In the genomic region with DNA sequence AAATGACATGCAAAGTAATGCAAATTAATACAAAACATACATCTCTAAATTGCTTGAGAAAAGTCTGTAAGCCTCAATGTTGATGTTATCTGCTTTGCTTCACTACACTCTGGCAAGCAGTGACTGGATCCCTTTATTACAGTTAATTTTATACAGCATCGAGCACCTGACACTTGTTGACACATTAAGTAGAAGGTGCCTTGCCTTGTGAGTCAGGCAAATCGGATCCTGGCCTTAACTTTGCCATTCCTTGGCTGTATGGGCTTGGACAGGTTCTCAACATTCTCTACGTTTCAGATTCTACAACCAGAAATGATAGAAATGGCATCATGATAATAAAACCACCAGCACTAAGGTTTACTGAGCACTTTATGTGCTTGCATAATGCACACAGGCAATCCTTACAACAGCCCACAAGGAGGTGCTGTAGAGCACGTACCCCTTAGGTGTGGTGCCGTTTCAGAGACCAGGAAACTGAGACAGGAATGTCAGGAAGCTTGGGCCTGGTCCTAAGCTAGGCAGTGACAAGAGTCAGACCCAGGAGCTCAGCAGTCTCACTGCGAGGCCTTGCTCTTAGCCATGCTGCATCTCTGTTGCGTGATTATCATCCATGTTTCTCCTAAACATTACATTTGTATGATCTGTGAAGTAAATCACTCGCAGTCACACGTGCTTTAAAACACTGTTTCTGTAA, we compare ENCODE assay signal across 1 cellular context.
TF ChIP-seq lines count a peak whose summit lies in the region.

No MANE protein-coding gene starts in this region.

TF ChIP-seq in HEK293, 187 proteins besides CTCF, POLR2A, EP300 and RAD21 (continued from another document):
- TF ChIP-seq, protein P1, sequence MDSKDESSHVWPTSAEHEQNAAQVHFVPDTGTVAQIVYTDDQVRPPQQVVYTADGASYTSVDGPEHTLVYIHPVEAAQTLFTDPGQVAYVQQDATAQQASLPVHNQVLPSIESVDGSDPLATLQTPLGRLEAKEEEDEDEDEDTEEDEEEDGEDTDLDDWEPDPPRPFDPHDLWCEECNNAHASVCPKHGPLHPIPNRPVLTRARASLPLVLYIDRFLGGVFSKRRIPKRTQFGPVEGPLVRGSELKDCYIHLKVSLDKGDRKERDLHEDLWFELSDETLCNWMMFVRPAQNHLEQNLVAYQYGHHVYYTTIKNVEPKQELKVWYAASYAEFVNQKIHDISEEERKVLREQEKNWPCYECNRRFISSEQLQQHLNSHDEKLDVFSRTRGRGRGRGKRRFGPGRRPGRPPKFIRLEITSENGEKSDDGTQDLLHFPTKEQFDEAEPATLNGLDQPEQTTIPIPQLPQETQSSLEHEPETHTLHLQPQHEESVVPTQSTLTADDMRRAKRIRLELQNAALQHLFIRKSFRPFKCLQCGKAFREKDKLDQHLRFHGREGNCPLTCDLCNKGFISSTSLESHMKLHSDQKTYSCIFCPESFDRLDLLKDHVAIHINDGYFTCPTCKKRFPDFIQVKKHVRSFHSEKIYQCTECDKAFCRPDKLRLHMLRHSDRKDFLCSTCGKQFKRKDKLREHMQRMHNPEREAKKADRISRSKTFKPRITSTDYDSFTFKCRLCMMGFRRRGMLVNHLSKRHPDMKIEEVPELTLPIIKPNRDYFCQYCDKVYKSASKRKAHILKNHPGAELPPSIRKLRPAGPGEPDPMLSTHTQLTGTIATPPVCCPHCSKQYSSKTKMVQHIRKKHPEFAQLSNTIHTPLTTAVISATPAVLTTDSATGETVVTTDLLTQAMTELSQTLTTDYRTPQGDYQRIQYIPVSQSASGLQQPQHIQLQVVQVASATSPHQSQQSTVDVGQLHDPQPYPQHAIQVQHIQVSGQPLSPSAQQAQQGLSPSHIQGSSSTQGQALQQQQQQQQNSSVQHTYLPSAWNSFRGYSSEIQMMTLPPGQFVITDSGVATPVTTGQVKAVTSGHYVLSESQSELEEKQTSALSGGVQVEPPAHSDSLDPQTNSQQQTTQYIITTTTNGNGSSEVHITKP (tag by site-specific recombination; IDR thresholded peaks at IDR 0.05) = no peak
